In the genomic region with DNA sequence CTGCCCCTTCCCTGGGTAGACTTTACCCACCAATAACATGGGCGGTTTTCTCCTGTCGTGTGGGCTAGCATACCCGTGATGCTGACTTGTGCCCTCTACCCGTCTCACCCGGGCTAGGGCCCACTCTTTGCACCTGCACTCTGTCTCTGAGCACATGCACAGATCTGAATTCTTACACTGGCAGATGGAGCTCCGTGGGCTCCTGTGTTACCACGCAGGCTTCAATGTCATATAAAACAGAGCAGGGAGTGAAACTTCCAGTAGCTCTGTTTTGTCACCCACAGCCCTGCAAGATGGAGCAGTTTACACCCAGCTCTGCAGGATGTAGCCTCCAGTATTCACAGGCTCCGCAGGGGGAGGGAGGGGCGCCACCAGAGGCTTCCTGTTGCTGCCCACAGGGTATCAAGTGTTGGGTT, we compare ENCODE assay signal across 8 cellular contexts. TPM values are rescaled to one million over a fixed set of nuclear protein-coding genes. Genes with fewer than 3 reads are reported as not detected.
A peak's percentile ranks its signal among the peaks of the same experiment; 100 is the strongest.
DNase-seq lines count a peak whose midpoint lies in the region; ATAC-seq and TF ChIP-seq lines count a peak whose summit lies in the region.

No MANE protein-coding gene starts in this region.

- intact Hi-C loops in CD4-positive, alpha-beta T cell (cut with DNase I, micrococcal nuclease): loop anchor here (1.0 to 10.0 kb wide), 4 partner anchors 13 to 227 kb away; a partner anchor contains a TSS
- intact Hi-C loops in activated naive CD4-positive, alpha-beta T cell treated with anti-CD3 and anti-CD28 coated beads for 36 hours (cut with micrococcal nuclease): no loop called here
- intact Hi-C loops in posterior vena cava (cut with DNase I): no loop called here

- peaks cover 36% of the 10 kb centered on the region for H3K36me3 Mint-ChIP-seq in CD4-positive, alpha-beta T cell (ENCODE audit: low read depth)
- peaks cover 7% of the 10 kb centered on the region for H3K36me3 Mint-ChIP-seq in activated naive CD4-positive, alpha-beta T cell treated with anti-CD3 and anti-CD28 coated beads for 36 hours (ENCODE audit: low read depth)

- peak; percentile 32 for ATAC-seq in CD4-positive, alpha-beta T cell (ENCODE audit: poor library complexity)
- ATAC-seq in HG03442 (IDR thresholded peaks at IDR 0.05; ENCODE audit: unreplicated experiment): no peak

- peak overlapping the region; percentile 95 for H3K4me3 Mint-ChIP-seq in CD4-positive, alpha-beta T cell
- peak overlapping the region; percentile 84 for H3K4me3 Mint-ChIP-seq in activated naive CD4-positive, alpha-beta T cell treated with anti-CD3 and anti-CD28 coated beads for 36 hours

- peak overlapping the region; percentile 89 for H3K27ac Mint-ChIP-seq in CD4-positive, alpha-beta T cell
- H3K27ac Mint-ChIP-seq in activated naive CD4-positive, alpha-beta T cell treated with anti-CD3 and anti-CD28 coated beads for 36 hours: peak overlapping the region; percentile 92

- peak overlapping the region; percentile 73 for H3K27ac ChIP-seq in CD4-positive, alpha-beta T cell (ENCODE audit: low read depth, low read length)
- no peak overlapping the region for H3K27ac ChIP-seq in muscle layer of duodenum (ENCODE audit: low read length)

- peak overlapping the region; percentile 56 to 79 for H3K4me3 ChIP-seq in muscle layer of duodenum (ENCODE audit: low read depth in 1 of 2, low read length in 2 of 2)

- H3K4me1 Mint-ChIP-seq in CD4-positive, alpha-beta T cell (ENCODE audit: low read depth): peaks cover 83% of the 10 kb centered on the region
- peaks cover 80% of the 10 kb centered on the region for H3K4me1 Mint-ChIP-seq in activated naive CD4-positive, alpha-beta T cell treated with anti-CD3 and anti-CD28 coated beads for 36 hours (ENCODE audit: low read depth)

- POLR2A ChIA-PET in CD4-positive, alpha-beta T cell (lab: Charles Lee): interaction anchor here (0.5 to 14.3 kb wide), 15 partner anchors 10 to 866 kb away, joined by 3 to 266 read pairs (median 6); a partner anchor contains a TSS

- peaks cover 9 to 40% of the 10 kb centered on the region in 2 donors for H3K4me1 ChIP-seq in muscle layer of duodenum (ENCODE audit: control insufficient read depth in 1 of 2, insufficient read depth in 2 of 2, low read length in 2 of 2)

- no peaks in the 10 kb centered on the region for H3K36me3 ChIP-seq in muscle layer of duodenum (ENCODE audit: control insufficient read depth in 1 of 2, insufficient read depth in 2 of 2, low read length in 2 of 2)

- no peak for TF ChIP-seq CTCF in CD4-positive, alpha-beta T cell (IDR thresholded peaks at IDR 0.05)

- no peaks in the 10 kb centered on the region for H3K27me3 ChIP-seq in CD4-positive, alpha-beta T cell (ENCODE audit: control insufficient read depth, insufficient read depth, low read length)
- no peaks in the 10 kb centered on the region for H3K27me3 ChIP-seq in muscle layer of duodenum (ENCODE audit: low read depth, low read length)

- DNase-seq in CD4-positive, alpha-beta T cell: peak in 9 of 10 experiments; percentile 42 to 75 (median 60)
- DNase-seq in MV-4-11 (lab: John Stamatoyannopoulos, UW) (peak; percentile 43), posterior vena cava (ENCODE audit: low spot score) (no peak), hypothalamus (lab: John Stamatoyannopoulos, UW) (no peak), NCI-H2107 (lab: John Stamatoyannopoulos, UW) (no peak)
- DNase-seq in activated naive CD4-positive, alpha-beta T cell treated with anti-CD3 and anti-CD28 coated beads for 36 hours: peak; percentile 79

- no peaks in the 10 kb centered on the region for H3K9me3 ChIP-seq in CD4-positive, alpha-beta T cell (ENCODE audit: control insufficient read depth, low read length)
- H3K9me3 ChIP-seq in muscle layer of duodenum (ENCODE audit: control insufficient read depth in 1 of 2, low read length in 2 of 2): no peaks in the 10 kb centered on the region

- no peaks in the 10 kb centered on the region for H3K27me3 Mint-ChIP-seq in CD4-positive, alpha-beta T cell
- no peaks in the 10 kb centered on the region for H3K27me3 Mint-ChIP-seq in activated naive CD4-positive, alpha-beta T cell treated with anti-CD3 and anti-CD28 coated beads for 36 hours (ENCODE audit: low read depth)

- no peaks in the 10 kb centered on the region for H3K9me3 Mint-ChIP-seq in CD4-positive, alpha-beta T cell
- H3K9me3 Mint-ChIP-seq in activated naive CD4-positive, alpha-beta T cell treated with anti-CD3 and anti-CD28 coated beads for 36 hours: no peaks in the 10 kb centered on the region

- CTCF ChIA-PET in CD4-positive, alpha-beta T cell (lab: Charles Lee): interaction anchor here (0.7 to 5.2 kb wide), 3 partner anchors 12 to 59 kb away, joined by 3 to 34 read pairs (median 3); no protein-coding TSS in a partner anchor
- CTCF ChIA-PET in activated naive CD4-positive, alpha-beta T cell treated with anti-CD3 and anti-CD28 coated beads for 36 hours (lab: Charles Lee): interaction anchor here (0.6 to 14.1 kb wide), 10 partner anchors 10 to 158 kb away, joined by 3 to 368 read pairs (median 4); no protein-coding TSS in a partner anchor

RNA-seq across cellular contexts. Expression of a gene that starts 1.7 kb away (rescaled TPM):
- total RNA-seq in CD4-positive, alpha-beta T cell: 100 to 1,000 TPM; 159 to 166 TPM
- total RNA-seq in activated naive CD4-positive, alpha-beta T cell treated with anti-CD3 and anti-CD28 coated beads for 36 hours: 10 to 100 TPM; 82.9 to 89.2 TPM
- total RNA-seq in posterior vena cava: 10 to 100 TPM; 38.5 to 41.2 TPM

RNA-seq across cellular contexts. Expression of a gene that starts 32.5 kb away (rescaled TPM):
- 1 to 10 TPM; 5.5 to 6.5 TPM for total RNA-seq in CD4-positive, alpha-beta T cell
- 1 to 10 TPM; 2.9 to 4.6 TPM for total RNA-seq in activated naive CD4-positive, alpha-beta T cell treated with anti-CD3 and anti-CD28 coated beads for 36 hours
- 10 to 100 TPM; 16.6 to 28.9 TPM for total RNA-seq in posterior vena cava

RNA-seq across cellular contexts. Expression of a gene that starts 42.6 kb away (rescaled TPM):
- total RNA-seq in CD4-positive, alpha-beta T cell: 1 to 10 TPM; 3.2 to 3.7 TPM
- not detected for total RNA-seq in activated naive CD4-positive, alpha-beta T cell treated with anti-CD3 and anti-CD28 coated beads for 36 hours
- not detected for total RNA-seq in posterior vena cava

Comparison
In these comparisons a context has a peak if more than half of its experiments do, and no peak if none do; other contexts are left out.
1. DNase-seq: peak in CD4-positive, alpha-beta T cell (9 of 10), MV-4-11 (single experiment) and activated naive CD4-positive, alpha-beta T cell treated with anti-CD3 and anti-CD28 coated beads for 36 hours (single experiment); none in posterior vena cava (single experiment), hypothalamus (0 of 51) and NCI-H2107 (single experiment).
2. intact Hi-C loops: an anchor here in CD4-positive, alpha-beta T cell (1.0 to 10.0 kb wide); none called in activated naive CD4-positive, alpha-beta T cell treated with anti-CD3 and anti-CD28 coated beads for 36 hours and posterior vena cava.